8 cellular contexts compared by ENCODE assay signal in genomic region chr12:47277972-47278448, GRCh38.
A peak's percentile ranks its signal among the peaks of the same experiment; 100 is the strongest.
DNase-seq lines count a peak whose midpoint lies in the region; ATAC-seq and TF ChIP-seq lines count a peak whose summit lies in the region.

No MANE protein-coding gene starts in this region.

- H3K4me3 ChIP-seq in BJ (ENCODE audit: low read depth, low read length) (no peak overlapping the region), adipocyte (ENCODE audit: low read length) (no peak overlapping the region), lung (no peak overlapping the region)

- no peaks in the 10 kb centered on the region for H3K9me3 Mint-ChIP-seq in nephron progenitor cell

- H3K36me3 ChIP-seq in BJ (ENCODE audit: control insufficient read depth, insufficient read depth, low read length) = no peaks in the 10 kb centered on the region
- H3K36me3 ChIP-seq in adipocyte (ENCODE audit: control insufficient read depth, insufficient read depth, low read length, severe bottlenecking) = no peaks in the 10 kb centered on the region
- H3K36me3 ChIP-seq in lung (ENCODE audit: control insufficient read depth in 2 of 2, insufficient read depth in 2 of 2, low read length in 2 of 2) = no peaks in the 10 kb centered on the region

- H3K9ac ChIP-seq in adipocyte (ENCODE audit: low read length) = no peak overlapping the region

- H3K4me1 ChIP-seq in adipocyte (ENCODE audit: control insufficient read depth, insufficient read depth, low read length) (peaks cover 26% of the 10 kb centered on the region), lung (ENCODE audit: control insufficient read depth in 2 of 2, insufficient read depth in 2 of 2, low read length in 2 of 2) (peaks cover 3 to 6% of the 10 kb centered on the region in 2 donors)

- in situ Hi-C loops in G401 (cut with HindIII; ENCODE audit: low sequenced_read_pairs) = no loop called here

- 86 to 93% methylated on average over 1 of the region's 1 CpG for WGBS in lung, 2 donors

- no peak overlapping the region for H3K27ac ChIP-seq in lung (ENCODE audit: low read depth in 1 of 2, low read length in 1 of 2)

- DNase-seq in BJ (ENCODE audit: low read depth) (peak; percentile 52), LoVo (ENCODE audit: low spot score) (peak; percentile 96), adipocyte (ENCODE audit: low read depth) (peak; percentile 87), lung (ENCODE audit: low spot score) (no peak), G401 (ENCODE audit: low spot score) (no peak), NCI-H2081 treated with DMSO at 0.1 percent for 48 hours (lab: John Stamatoyannopoulos, UW) (no peak), nephron progenitor cell (no peak), posterior vena cava (ENCODE audit: low spot score) (no peak)

- H3K27me3 Mint-ChIP-seq in nephron progenitor cell (ENCODE audit: low read depth, poor library complexity) = peaks cover 5% of the 10 kb centered on the region

- no peak overlapping the region for H3K27ac Mint-ChIP-seq in nephron progenitor cell

- intact Hi-C loops in posterior vena cava (cut with DNase I) = no loop called here

- CTCF ChIA-PET in BJ (lab: Yijun Ruan, JAX) = interaction anchor here (1.5 kb wide), 1 partner anchor 207 kb away, joined by 4 read pairs; no protein-coding TSS in a partner anchor

- TF ChIP-seq CTCF in BJ (IDR thresholded peaks at IDR 0.05; ENCODE audit: insufficient read depth, low read depth, low read length) (no peak), lung (IDR thresholded peaks at IDR 0.05; ENCODE audit: control extremely low read depth, extremely low read depth) (no peak), nephron progenitor cell (IDR thresholded peaks at IDR 0.05) (no peak)

- H3K27me3 ChIP-seq in BJ (ENCODE audit: control insufficient read depth, insufficient read depth, low read length) (no peaks in the 10 kb centered on the region), adipocyte (replicated peaks; ENCODE audit: control insufficient read depth, insufficient read depth, low read length) (no peaks in the 10 kb centered on the region), lung (ENCODE audit: control insufficient read depth, insufficient read depth) (no peaks in the 10 kb centered on the region)

- POLR2A ChIA-PET in BJ (lab: Charles Lee) = no interaction called here

- H3K4me3 Mint-ChIP-seq in nephron progenitor cell = no peak overlapping the region

- H3K4me1 Mint-ChIP-seq in nephron progenitor cell = peaks cover 22% of the 10 kb centered on the region

- H3K36me3 Mint-ChIP-seq in nephron progenitor cell (ENCODE audit: low read depth) = no peaks in the 10 kb centered on the region

- ATAC-seq in lung (ENCODE audit: insufficient read depth, low FRiP score) = peak; percentile 54

- no peaks in the 10 kb centered on the region for H3K9me3 ChIP-seq in adipocyte (ENCODE audit: control insufficient read depth, low read length)
- H3K9me3 ChIP-seq in lung (ENCODE audit: control insufficient read depth in 2 of 2, insufficient read depth in 1 of 2, low read length in 1 of 2) = no peaks in the 10 kb centered on the region

Comparison
In these comparisons a context has a peak if more than half of its experiments do, and no peak if none do; other contexts are left out.
1. DNase-seq: peak in BJ (single experiment), LoVo (single experiment) and adipocyte (single experiment); none in lung (single experiment), G401 (single experiment), NCI-H2081 treated with DMSO at 0.1 percent for 48 hours (single experiment), nephron progenitor cell (single experiment) and posterior vena cava (single experiment).